1 cellular context compared by ENCODE assay signal in the genomic region with DNA sequence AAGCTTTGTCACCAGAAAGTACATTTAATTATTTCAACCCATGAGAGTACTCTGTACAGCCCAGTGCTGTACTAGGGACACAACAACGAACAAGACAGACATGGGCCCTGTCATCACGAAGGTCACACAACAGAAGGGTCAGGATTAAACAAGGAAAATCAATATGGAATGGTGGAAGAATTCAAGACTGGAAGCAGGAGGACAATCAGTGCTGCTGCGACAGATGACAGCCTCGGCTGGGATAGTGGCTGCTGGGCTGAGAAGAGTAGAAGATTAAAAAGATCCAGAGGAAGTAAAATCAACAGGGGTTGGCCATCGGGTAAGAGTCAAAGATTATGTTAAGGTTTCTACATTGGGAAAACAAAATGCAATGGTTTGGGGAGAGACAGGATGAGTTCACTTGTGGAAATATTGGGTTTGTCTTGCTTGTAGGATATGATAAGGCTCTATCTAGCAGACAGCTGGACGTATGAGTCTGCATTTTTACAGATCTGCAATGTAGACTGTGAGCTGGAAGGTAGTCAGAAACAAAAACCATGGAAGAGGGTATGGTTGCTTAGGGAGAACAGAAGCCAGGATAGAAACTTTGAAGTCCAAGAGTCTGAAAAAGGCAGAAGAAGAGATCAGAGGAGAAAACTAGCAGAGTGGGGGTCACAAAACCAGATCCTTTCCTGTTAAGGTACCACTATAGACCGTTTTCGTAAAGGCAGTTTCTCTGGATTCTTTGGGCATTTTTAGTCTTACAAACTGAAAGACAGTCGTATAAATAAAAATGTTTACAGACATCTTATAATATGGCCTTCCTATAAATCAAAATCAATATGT.
TF ChIP-seq lines count a peak whose summit lies in the region.

No MANE protein-coding gene starts in this region.

TF ChIP-seq in K562, 482 proteins besides CTCF, POLR2A, EP300 and RAD21 (continued from another document):
- TF ChIP-seq, protein P1, sequence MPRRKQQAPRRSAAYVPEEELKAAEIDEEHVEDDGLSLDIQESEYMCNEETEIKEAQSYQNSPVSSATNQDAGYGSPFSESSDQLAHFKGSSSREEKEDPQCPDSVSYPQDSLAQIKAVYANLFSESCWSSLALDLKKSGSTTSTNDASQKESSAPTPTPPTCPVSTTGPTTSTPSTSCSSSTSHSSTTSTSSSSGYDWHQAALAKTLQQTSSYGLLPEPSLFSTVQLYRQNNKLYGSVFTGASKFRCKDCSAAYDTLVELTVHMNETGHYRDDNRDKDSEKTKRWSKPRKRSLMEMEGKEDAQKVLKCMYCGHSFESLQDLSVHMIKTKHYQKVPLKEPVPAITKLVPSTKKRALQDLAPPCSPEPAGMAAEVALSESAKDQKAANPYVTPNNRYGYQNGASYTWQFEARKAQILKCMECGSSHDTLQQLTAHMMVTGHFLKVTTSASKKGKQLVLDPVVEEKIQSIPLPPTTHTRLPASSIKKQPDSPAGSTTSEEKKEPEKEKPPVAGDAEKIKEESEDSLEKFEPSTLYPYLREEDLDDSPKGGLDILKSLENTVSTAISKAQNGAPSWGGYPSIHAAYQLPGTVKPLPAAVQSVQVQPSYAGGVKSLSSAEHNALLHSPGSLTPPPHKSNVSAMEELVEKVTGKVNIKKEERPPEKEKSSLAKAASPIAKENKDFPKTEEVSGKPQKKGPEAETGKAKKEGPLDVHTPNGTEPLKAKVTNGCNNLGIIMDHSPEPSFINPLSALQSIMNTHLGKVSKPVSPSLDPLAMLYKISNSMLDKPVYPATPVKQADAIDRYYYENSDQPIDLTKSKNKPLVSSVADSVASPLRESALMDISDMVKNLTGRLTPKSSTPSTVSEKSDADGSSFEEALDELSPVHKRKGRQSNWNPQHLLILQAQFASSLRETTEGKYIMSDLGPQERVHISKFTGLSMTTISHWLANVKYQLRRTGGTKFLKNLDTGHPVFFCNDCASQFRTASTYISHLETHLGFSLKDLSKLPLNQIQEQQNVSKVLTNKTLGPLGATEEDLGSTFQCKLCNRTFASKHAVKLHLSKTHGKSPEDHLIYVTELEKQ (CRISPR knock-in tag; IDR thresholded peaks at IDR 0.05): no peak
- TF ChIP-seq CBX1 (IDR thresholded peaks at IDR 0.05; ENCODE audit: low read depth): no peak
- no peak for TF ChIP-seq TGIF2 (CRISPR knock-in tag; IDR thresholded peaks at IDR 0.05)
- peak; percentile 28; the same call in 1 of the 2 replicates for TF ChIP-seq ZNF79 (CRISPR knock-in tag; IDR thresholded peaks at IDR 0.05; ENCODE audit: low read depth)
- TF ChIP-seq ILF3 (IDR thresholded peaks at IDR 0.05; ENCODE audit: borderline replicate concordance): no peak
TF ChIP-seq in K562: peak in this region for 122.
